In the genomic region with DNA sequence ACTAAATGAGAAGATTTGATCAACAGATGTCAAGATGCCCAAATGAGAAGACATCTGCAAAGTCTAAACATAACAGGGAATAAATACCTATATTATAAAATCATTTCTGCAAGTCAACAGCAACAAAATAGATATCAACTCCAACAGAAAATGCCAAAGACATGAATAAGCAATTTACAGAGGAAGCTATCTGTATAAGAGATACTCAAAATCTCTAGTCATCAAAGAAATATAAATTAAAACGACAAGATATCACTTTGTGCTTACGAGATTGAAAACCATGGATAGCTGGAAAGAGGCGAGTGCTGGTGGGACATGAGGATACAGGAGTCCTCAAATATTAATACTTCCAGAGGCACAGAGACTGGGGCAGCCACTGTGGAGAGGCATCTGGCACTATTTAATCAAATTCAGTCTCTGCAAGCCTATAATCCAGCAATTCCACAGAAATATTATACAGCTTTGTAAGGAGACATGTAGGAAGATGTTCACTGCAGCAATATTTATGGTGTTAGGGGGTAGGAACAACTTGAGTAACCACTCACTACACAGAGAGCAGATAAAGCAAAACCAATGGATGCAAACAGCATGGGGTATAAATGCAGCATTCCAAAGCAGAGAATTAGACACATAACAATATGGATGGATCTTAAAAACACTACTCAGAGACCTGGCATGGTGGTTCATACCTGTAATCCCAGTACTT, we compare ENCODE assay signal across 14 cellular contexts. TPM values are rescaled to one million over a fixed set of nuclear protein-coding genes. Genes with fewer than 3 reads are reported as not detected.
DNase-seq lines count a peak whose midpoint lies in the region; ATAC-seq and TF ChIP-seq lines count a peak whose summit lies in the region.
"Had no signal": no experiment of that assay in that cellular context is flagged by ENCODE, and none has a peak within 500 bp of the region (broad histone marks: within the 10 kb centered on the region; RNA-seq: fewer than 3 reads in every experiment).

No MANE protein-coding gene starts in this region.

- H4K8ac ChIP-seq in trophoblast cell (ENCODE audit: low read depth, low read length): no peak overlapping the region

- H3K79me2 ChIP-seq in trophoblast cell (ENCODE audit: control insufficient read depth, insufficient read depth, low read length, poor library complexity): peaks cover 18% of the 10 kb centered on the region

- H3K27me3 ChIP-seq in BJ (ENCODE audit: control insufficient read depth, insufficient read depth, low read length): no peaks in the 10 kb centered on the region
- no peaks in the 10 kb centered on the region for H3K27me3 ChIP-seq in RWPE2 (ENCODE audit: insufficient read depth, poor library complexity, severe bottlenecking)
- no peaks in the 10 kb centered on the region for H3K27me3 ChIP-seq in esophagus (ENCODE audit: control insufficient read depth in 1 of 2, insufficient read depth in 2 of 2, low read length in 2 of 2)
- H3K27me3 ChIP-seq in trophoblast cell (ENCODE audit: insufficient read depth, low read length): no peaks in the 10 kb centered on the region
- H3K27me3 ChIP-seq: Peyer's patch had no signal

- H3K4me3 ChIP-seq in BJ (ENCODE audit: low read depth, low read length): peak overlapping the region; percentile 22
- no peak overlapping the region for H3K4me3 ChIP-seq in RWPE2 (ENCODE audit: severe bottlenecking)
- H3K4me3 ChIP-seq in esophagus (ENCODE audit: low read depth in 1 of 2, low read length in 2 of 2): no peak overlapping the region
- no peak overlapping the region for H3K4me3 ChIP-seq in trophoblast cell (ENCODE audit: low read depth, low read length)
- H3K4me3 ChIP-seq: Peyer's patch had no signal

- H3K9me3 ChIP-seq in RWPE2 (ENCODE audit: severe bottlenecking): no peaks in the 10 kb centered on the region
- no peaks in the 10 kb centered on the region for H3K9me3 ChIP-seq in esophagus (ENCODE audit: control insufficient read depth in 2 of 2, insufficient read depth in 1 of 2, low read depth in 1 of 2, low read length in 1 of 2)
- H3K9me3 ChIP-seq in trophoblast cell (ENCODE audit: insufficient read depth, low read depth, low read length): no peaks in the 10 kb centered on the region
- H3K9me3 ChIP-seq: Peyer's patch, psoas muscle had no signal

- peaks cover 11% of the 10 kb centered on the region for H3K79me1 ChIP-seq in trophoblast cell (ENCODE audit: low read length)

- H2BK12ac ChIP-seq in trophoblast cell (ENCODE audit: low read length): no peak overlapping the region

- H2BK5ac ChIP-seq in trophoblast cell (ENCODE audit: low read depth, low read length, poor library complexity): no peak overlapping the region

- H2BK120ac ChIP-seq in trophoblast cell (ENCODE audit: insufficient read depth, low read length, poor library complexity): no peak overlapping the region

- no peak overlapping the region for H2AFZ ChIP-seq in trophoblast cell (ENCODE audit: insufficient read depth, low read length, poor library complexity)

- no peak for TF ChIP-seq CTCF in BJ (IDR thresholded peaks at IDR 0.05; ENCODE audit: insufficient read depth, low read depth, low read length)
- no peak for TF ChIP-seq CTCF in RWPE2 (IDR thresholded peaks at IDR 0.05; ENCODE audit: poor library complexity, severe bottlenecking)

- H4K12ac ChIP-seq in trophoblast cell (ENCODE audit: low read depth, low read length): no peak overlapping the region

- DNase-seq in BJ (ENCODE audit: low read depth) (no peak), RWPE2 (ENCODE audit: low spot score) (no peak), trophoblast cell (no peak), epidermal melanocyte (ENCODE audit: insufficient read length, low spot score) (no peak), NCI-H526 treated with DMSO at 0.1 percent for 48 hours (lab: John Stamatoyannopoulos, UW) (no peak)
- DNase-seq: activated CD4-positive, alpha-beta T cell treated with anti-CD3 and anti-CD28 coated beads, Interleukin-2, amount 50 U/mL, for 1 hour; activated effector memory CD4-positive, alpha-beta T cell treated with anti-CD3 and anti-CD28 coated beads, Interleukin-2, amount 50 U/mL, for 16 hours; endodermal cell; Peyer's patch; psoas muscle had no signal

- WGBS in esophagus, 2 donors: 90 to 91% methylated on average over 3 of the region's 3 CpGs
- no CpG with 5 or more reads among the region's 3 CpGs for WGBS in trophoblast cell (ENCODE audit: extremely low coverage, insufficient coverage, insufficient read length)

- no peak overlapping the region for H2AK5ac ChIP-seq in trophoblast cell (ENCODE audit: low read length)

- H3K9ac ChIP-seq in trophoblast cell (ENCODE audit: low read length): no peak overlapping the region

- no peak overlapping the region for H4K91ac ChIP-seq in trophoblast cell (ENCODE audit: low read depth, low read length)

- H3K36me3 ChIP-seq in BJ (ENCODE audit: control insufficient read depth, insufficient read depth, low read length) (no peaks in the 10 kb centered on the region), RWPE2 (ENCODE audit: low read depth) (peaks cover 9% of the 10 kb centered on the region), esophagus (ENCODE audit: control insufficient read depth in 2 of 2, insufficient read depth in 2 of 2, low read length in 1 of 2) (no peaks in the 10 kb centered on the region), trophoblast cell (ENCODE audit: control insufficient read depth in 1 of 2, insufficient read depth in 2 of 2, low read length in 2 of 2) (peaks cover 0 to 3% of the 10 kb centered on the region in 2 experiments)
- H3K36me3 ChIP-seq: Peyer's patch had no signal

- H3K4me2 ChIP-seq in trophoblast cell (ENCODE audit: low read length): no peak overlapping the region

- H3K18ac ChIP-seq in trophoblast cell (ENCODE audit: low read length): no peak overlapping the region

- H3K4me1 ChIP-seq in RWPE2 (ENCODE audit: insufficient read depth, poor library complexity, severe bottlenecking) (peaks cover 44% of the 10 kb centered on the region), esophagus (ENCODE audit: control insufficient read depth in 2 of 2, insufficient read depth in 2 of 2, low read length in 1 of 2) (peaks cover 4 to 9% of the 10 kb centered on the region in 2 donors), trophoblast cell (ENCODE audit: control insufficient read depth in 1 of 2, insufficient read depth in 2 of 2, low read length in 2 of 2) (peaks cover 8 to 22% of the 10 kb centered on the region in 2 experiments)

- no peak overlapping the region for H3K23ac ChIP-seq in trophoblast cell (ENCODE audit: low read length)

- no peak for ATAC-seq in RWPE2 (ENCODE audit: low read depth)
- no peak for ATAC-seq in GM21360 (IDR thresholded peaks at IDR 0.05; ENCODE audit: unreplicated experiment)
- no peak for ATAC-seq in HG03097 (IDR thresholded peaks at IDR 0.05; ENCODE audit: low FRiP score, unreplicated experiment)
- ATAC-seq: psoas muscle had no signal

- CTCF ChIA-PET in BJ (lab: Yijun Ruan, JAX): interaction anchor here (0.8 to 2.2 kb wide), 2 partner anchors 21 to 99 kb away, joined by 3 to 6 read pairs; no protein-coding TSS in a partner anchor

- POLR2A ChIA-PET in BJ (lab: Charles Lee): interaction anchor here (0.6 kb wide), 1 partner anchor 24 kb away, joined by 11 read pairs; no protein-coding TSS in a partner anchor

- peak overlapping the region; percentile 99 for H3K27ac ChIP-seq in RWPE2 (ENCODE audit: poor library complexity, severe bottlenecking)
- peak overlapping the region; percentile 8 to 33 for H3K27ac ChIP-seq in esophagus (ENCODE audit: low read depth in 2 of 2, low read length in 1 of 2)
- H3K27ac ChIP-seq in trophoblast cell (ENCODE audit: low read depth, low read length): peak overlapping the region; percentile 94
- H3K27ac ChIP-seq: C4-2B had no signal

- no peak overlapping the region for H3K14ac ChIP-seq in trophoblast cell (ENCODE audit: low read length)

- H3K4ac ChIP-seq in trophoblast cell (ENCODE audit: low read depth, low read length): peak overlapping the region; percentile 92

RNA-seq across cellular contexts. Expression of a gene that starts 4.8 kb away (rescaled TPM):
- polyA plus RNA-seq in BJ (2011; rRNA removed) (16.3 and 16.7 TPM in 2 replicates), esophagus (1 to 10 TPM; 5.4 to 6.4 TPM)
- polyA minus RNA-seq in BJ (2011; rRNA and poly(A)+ RNA removed): 15.1 and 16.1 TPM in 2 replicates
- 16.5 and 17.5 TPM in 2 replicates for polyA plus RNA-seq in trophoblast cell (2013)

Comparison
In these comparisons a context has a peak if more than half of its experiments do, and no peak if none do; other contexts are left out.
1. H3K27ac ChIP-seq: peak in every context shown above with its lines; median percentile 99 in RWPE2; 94 in trophoblast cell; 20 in esophagus.